12 cellular contexts compared by ENCODE assay signal in genomic region chr4:154314248-154314647, GRCh38.
DNase-seq lines count a peak whose midpoint lies in the region; ATAC-seq, FAIRE-seq and TF ChIP-seq lines count a peak whose summit lies in the region.
"Had no signal": no experiment of that assay in that cellular context is flagged by ENCODE, and none has a peak within 500 bp of the region (broad histone marks: within the 10 kb centered on the region; RNA-seq: fewer than 3 reads in every experiment).

No MANE protein-coding gene starts in this region.

- no peaks in the 10 kb centered on the region for H3K4me1 Mint-ChIP-seq in HFFc6 (ENCODE audit: low read depth)
- H3K4me1 Mint-ChIP-seq in astrocyte (ENCODE audit: low read depth, unreplicated experiment), result no peaks in the 10 kb centered on the region

- H3K79me2 ChIP-seq in ACC112 (ENCODE audit: control insufficient read depth, insufficient read depth, low read length, unreplicated experiment), result no peaks in the 10 kb centered on the region
- H3K79me2 ChIP-seq in astrocyte (ENCODE audit: insufficient read depth, low read length), result no peaks in the 10 kb centered on the region

- H3K27ac ChIP-seq in ACC112 (ENCODE audit: low read depth, low read length) (no peak overlapping the region), astrocyte (ENCODE audit: low read depth, low read length) (no peak overlapping the region), ovary (no peak overlapping the region), gastrocnemius medialis (no peak overlapping the region)
- H3K27ac ChIP-seq: skin epidermis had no signal

- H2AFZ ChIP-seq in ACC112 (ENCODE audit: low read length, unreplicated experiment), result no peak overlapping the region
- H2AFZ ChIP-seq in astrocyte (ENCODE audit: low read depth, low read length), result no peak overlapping the region

- in situ Hi-C loops in gastrocnemius medialis (cut with MboI; ENCODE audit: low sequenced_read_pairs in 4 of 4), result loop anchor here in 1 of 4 donors (25.0 kb wide), 1 partner anchor 527 kb away; the partner anchor contains the start of gene SFRP2

- no peaks in the 10 kb centered on the region for H3K36me3 Mint-ChIP-seq in HFFc6 (ENCODE audit: low read depth)
- H3K36me3 Mint-ChIP-seq in astrocyte (ENCODE audit: low read depth, unreplicated experiment), result no peaks in the 10 kb centered on the region

- no peaks in the 10 kb centered on the region for H4K20me1 ChIP-seq in astrocyte (ENCODE audit: insufficient read depth, low read length)

- H3K36me3 ChIP-seq in ACC112 (ENCODE audit: insufficient read depth, low read length) (no peaks in the 10 kb centered on the region), astrocyte (ENCODE audit: insufficient read depth, low read length) (no peaks in the 10 kb centered on the region), ovary (no peaks in the 10 kb centered on the region), gastrocnemius medialis (no peaks in the 10 kb centered on the region)

- H3K27me3 Mint-ChIP-seq in HFFc6 (ENCODE audit: insufficient read depth) (no peaks in the 10 kb centered on the region), astrocyte (ENCODE audit: low read depth, unreplicated experiment) (no peaks in the 10 kb centered on the region)
- H3K27me3 Mint-ChIP-seq: dendritic cell treated with granulocyte-macrophage colony-stimulating factor and Interleukin-4, amounts not matched to agents 40 ng/mL and 50 ng/mL, for 4 days had no signal

- ATAC-seq in gastrocnemius medialis (no peak), HG03108 (IDR thresholded peaks at IDR 0.05; ENCODE audit: unreplicated experiment) (no peak)

- no peak overlapping the region for H3K4me2 ChIP-seq in astrocyte (ENCODE audit: low read length)

- H3K9me3 Mint-ChIP-seq in HFFc6, result peaks cover 18% of the 10 kb centered on the region
- H3K9me3 Mint-ChIP-seq in astrocyte (ENCODE audit: unreplicated experiment), result peaks cover 2% of the 10 kb centered on the region
- H3K9me3 Mint-ChIP-seq: dendritic cell treated with granulocyte-macrophage colony-stimulating factor and Interleukin-4, amounts not matched to agents 40 ng/mL and 50 ng/mL, for 4 days had no signal

- H3K4me3 ChIP-seq in ACC112 (ENCODE audit: low read depth, low read length), result peak overlapping the region; percentile 29; the same call in 1 of the 2 replicates
- H3K4me3 ChIP-seq in astrocyte (ENCODE audit: insufficient read depth, low read depth, low read length), result no peak overlapping the region
- H3K4me3 ChIP-seq in ovary, result no peak overlapping the region
- no peak overlapping the region for H3K4me3 ChIP-seq in gastrocnemius medialis
- H3K4me3 ChIP-seq: skin epidermis had no signal

- H3K4me3 Mint-ChIP-seq in HFFc6 (no peak overlapping the region), astrocyte (ENCODE audit: unreplicated experiment) (no peak overlapping the region)
- H3K4me3 Mint-ChIP-seq: dendritic cell treated with granulocyte-macrophage colony-stimulating factor and Interleukin-4, amounts not matched to agents 40 ng/mL and 50 ng/mL, for 4 days had no signal

- H3K27me3 ChIP-seq in ACC112 (ENCODE audit: insufficient read depth, low read length) (no peaks in the 10 kb centered on the region), astrocyte (ENCODE audit: insufficient read depth, low read length) (no peaks in the 10 kb centered on the region), ovary (no peaks in the 10 kb centered on the region), gastrocnemius medialis (no peaks in the 10 kb centered on the region)

- TF ChIP-seq POLR2A in ovary (IDR thresholded peaks at IDR 0.05), result no peak
- no peak for TF ChIP-seq POLR2A in gastrocnemius medialis (IDR thresholded peaks at IDR 0.05)

- no peak overlapping the region for H3K9ac ChIP-seq in astrocyte (ENCODE audit: low read length)

- H3K4me1 ChIP-seq in ACC112 (ENCODE audit: control insufficient read depth, insufficient read depth, low read length, unreplicated experiment) (peaks cover 5% of the 10 kb centered on the region), astrocyte (ENCODE audit: insufficient read depth, low read length) (no peaks in the 10 kb centered on the region), ovary (ENCODE audit: insufficient read depth) (no peaks in the 10 kb centered on the region), gastrocnemius medialis (no peaks in the 10 kb centered on the region)
- H3K4me1 ChIP-seq: Caco-2 had no signal

- H3K9me3 ChIP-seq in astrocyte (ENCODE audit: insufficient read depth, low read depth, low read length) (no peaks in the 10 kb centered on the region), ovary (no peaks in the 10 kb centered on the region), gastrocnemius medialis (peaks cover 0 to 9% (median 0%) of the 10 kb centered on the region in 3 donors)
- H3K9me3 ChIP-seq: Caco-2 had no signal

- intact Hi-C loops in ovary (cut with DNase I) (loop anchor here in 1 of 4 donors (10.0 kb wide), 1 partner anchor 529 kb away; the partner anchor contains the start of gene SFRP2), gastrocnemius medialis (cut with DNase I; ENCODE audit: low total_unique reads) (no loop called here)

- DNase-seq in HFFc6 (peak; percentile 15), astrocyte (ENCODE audit: low read depth) (peak; percentile 8), left kidney (ENCODE audit: low read depth, low spot score) (peak; percentile 68), ovary (no peak), gastrocnemius medialis (no peak), NCI-H1436 treated with DMSO at 0.1 percent for 48 hours (lab: John Stamatoyannopoulos, UW) (no peak)

- 15 to 20% (median 18%) methylated on average over 4 of the region's 4 CpGs for WGBS in ovary, 3 donors

- peak; percentile 45 for FAIRE-seq in astrocyte (lab: Jason Lieb, UNC)
- FAIRE-seq: keratinocyte had no signal

- TF ChIP-seq CTCF in HFFc6 (IDR thresholded peaks at IDR 0.05) (peak; percentile 46; the same call in 1 of the 2 replicates), astrocyte (IDR thresholded peaks at IDR 0.05; ENCODE audit: insufficient read depth, low read depth, low read length) (peak; percentile 24), ovary (IDR thresholded peaks at IDR 0.05) (no peak), gastrocnemius medialis (IDR thresholded peaks at IDR 0.05 in 4 of 5, conservative IDR thresholded peaks at IDR 0.05 in 1 of 5) (no peak)

- no peak overlapping the region for H3K27ac Mint-ChIP-seq in HFFc6
- H3K27ac Mint-ChIP-seq in astrocyte (ENCODE audit: unreplicated experiment), result no peak overlapping the region
- H3K27ac Mint-ChIP-seq: dendritic cell treated with granulocyte-macrophage colony-stimulating factor and Interleukin-4, amounts not matched to agents 40 ng/mL and 50 ng/mL, for 4 days had no signal

- no peak for TF ChIP-seq EP300 in ovary (IDR thresholded peaks at IDR 0.05)

Comparison
In these comparisons a context has a peak if more than half of its experiments do, and no peak if none do; other contexts are left out.
1. DNase-seq: peak in HFFc6 (single experiment), astrocyte (single experiment) and left kidney (single experiment); none in ovary (0 of 5), gastrocnemius medialis (0 of 2) and NCI-H1436 treated with DMSO at 0.1 percent for 48 hours (single experiment).
2. CTCF ChIP-seq: peak in HFFc6 (single experiment) and astrocyte (single experiment); none in ovary (0 of 3) and gastrocnemius medialis (0 of 5).